ENCODE assay signal across 15 cellular contexts in the genomic region with DNA sequence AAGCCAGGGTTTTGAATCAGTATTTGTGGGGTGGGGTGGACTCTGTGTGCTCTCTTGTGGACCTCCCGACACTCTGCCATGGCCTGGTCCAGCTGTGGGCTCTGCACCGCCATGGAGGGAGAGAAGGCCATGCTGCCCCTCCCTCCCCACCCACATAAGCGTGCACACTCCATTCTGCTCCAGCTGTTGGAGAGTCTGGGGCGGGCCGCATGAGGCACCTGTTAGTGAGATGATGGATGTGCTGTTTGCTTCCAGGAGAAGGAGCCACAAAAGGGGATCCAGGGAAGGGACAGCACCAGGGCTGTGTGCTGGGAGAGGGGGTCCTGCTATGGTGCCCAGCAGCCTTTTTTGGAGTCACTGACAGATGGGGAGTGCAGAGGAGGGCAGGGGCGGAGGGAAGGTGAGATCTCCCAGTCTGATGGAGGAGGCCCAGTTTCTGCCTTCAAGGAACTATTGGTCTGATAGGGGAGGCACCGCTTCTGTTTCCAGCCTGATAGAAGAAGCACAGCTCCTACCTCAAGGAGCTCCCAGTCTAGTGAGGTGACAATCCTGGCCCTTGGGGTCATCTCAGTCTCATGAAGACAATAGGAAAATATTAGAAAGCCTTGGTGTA.
DNase-seq lines count a peak whose midpoint lies in the region; TF ChIP-seq lines count a peak whose summit lies in the region.
"Had no signal": no experiment of that assay in that cellular context is flagged by ENCODE, and none has a peak within 500 bp of the region (broad histone marks: within the 10 kb centered on the region; RNA-seq: fewer than 3 reads in every experiment).

No MANE protein-coding gene starts in this region.

- WGBS in neuronal stem cell (ENCODE audit: extremely low coverage in 2 of 2, insufficient read length in 2 of 2, insufficient replicate concordance in 1 of 2), 2 donors, result no CpG with 5 or more reads among the region's 7 CpGs

- no peak overlapping the region for H3K23ac ChIP-seq in neuronal stem cell (ENCODE audit: low read depth, low read length, poor library complexity)

- H4K91ac ChIP-seq in neuronal stem cell (ENCODE audit: low read depth, low read length, poor library complexity), result no peak overlapping the region

- no peak overlapping the region for H3K4ac ChIP-seq in neuronal stem cell (ENCODE audit: low read length)

- H3K79me1 ChIP-seq in neuronal stem cell (ENCODE audit: low read depth, low read length), result peaks cover 2% of the 10 kb centered on the region

- H3K27me3 ChIP-seq in SJCRH30, result peaks cover 25% of the 10 kb centered on the region
- H3K27me3 ChIP-seq in neuronal stem cell (ENCODE audit: control insufficient read depth in 3 of 3, insufficient read depth in 3 of 3, low read depth in 1 of 3, low read length in 3 of 3), result peaks cover 0 to 14% (median 2%) of the 10 kb centered on the region in 3 experiments
- peaks cover 0 to 55% of the 10 kb centered on the region in 2 donors for H3K27me3 ChIP-seq in tibial artery
- H3K27me3 ChIP-seq: BLaER1 had no signal

- no peak overlapping the region for H3K27ac ChIP-seq in SJCRH30
- no peak overlapping the region for H3K27ac ChIP-seq in neuronal stem cell (replicated peaks; ENCODE audit: low read length)
- no peak overlapping the region for H3K27ac ChIP-seq in tibial artery
- H3K27ac ChIP-seq: BLaER1, C4-2B had no signal

- H3K9ac ChIP-seq in neuronal stem cell (ENCODE audit: low read depth, low read length, poor library complexity), result no peak overlapping the region
- H3K9ac ChIP-seq: BLaER1 had no signal

- no peak overlapping the region for H3K14ac ChIP-seq in neuronal stem cell (ENCODE audit: low read length)

- no peak overlapping the region for H2BK15ac ChIP-seq in neuronal stem cell (ENCODE audit: low read length)

- H3K4me3 ChIP-seq in SJCRH30 (no peak overlapping the region), neuronal stem cell (ENCODE audit: low read length in 2 of 2) (no peak overlapping the region), tibial artery (no peak overlapping the region)
- H3K4me3 ChIP-seq: BLaER1, GM23338 had no signal

- peak overlapping the region; percentile 89 for H2BK120ac ChIP-seq in neuronal stem cell (ENCODE audit: low read depth, low read length)

- no peak overlapping the region for H3K4me2 ChIP-seq in neuronal stem cell (ENCODE audit: insufficient read depth, low read length, poor library complexity, severe bottlenecking)
- H3K4me2 ChIP-seq: BLaER1, GM23338 had no signal

- H3K4me1 ChIP-seq in SJCRH30 (no peaks in the 10 kb centered on the region), neuronal stem cell (ENCODE audit: control insufficient read depth in 2 of 2, insufficient read depth in 1 of 2, low read depth in 1 of 2, low read length in 2 of 2) (peaks cover 0 to under 1% of the 10 kb centered on the region in 2 donors), tibial artery (no peaks in the 10 kb centered on the region)
- H3K4me1 ChIP-seq: Caco-2 had no signal

- H2AFZ ChIP-seq in neuronal stem cell (ENCODE audit: low read length), result no peak overlapping the region
- H2AFZ ChIP-seq: GM23338 had no signal

- H2BK12ac ChIP-seq in neuronal stem cell (ENCODE audit: low read length), result no peak overlapping the region

- H2BK5ac ChIP-seq in neuronal stem cell (ENCODE audit: low read length), result no peak overlapping the region

- H3K18ac ChIP-seq in neuronal stem cell (ENCODE audit: low read length), result no peak overlapping the region

- DNase-seq in LHCN-M2 (ENCODE audit: low read depth) (peak; percentile 41), SJCRH30 (peak; percentile 31 to 59), neuronal stem cell (ENCODE audit: low spot score) (no peak), tibial artery (no peak), AG08395 (ENCODE audit: low spot score) (no peak)
- no peak for DNase-seq in activated effector memory CD4-positive, alpha-beta T cell treated with anti-CD3 and anti-CD28 coated beads, Interleukin-2, amount 50 U/mL, for 16 hours
- DNase-seq: Caco-2; CD4-positive, CD25-positive, alpha-beta regulatory T cell; CD8-positive, alpha-beta T cell; DMS153; DND-41; H9 had no signal

- H4K8ac ChIP-seq in neuronal stem cell (ENCODE audit: low read depth, low read length), result no peak overlapping the region

- intact Hi-C loops in tibial artery (cut with DNase I; ENCODE audit: low total_unique reads), result no loop called here

- TF ChIP-seq CTCF in tibial artery (IDR thresholded peaks at IDR 0.05), result no peak

- H2AK5ac ChIP-seq in neuronal stem cell (ENCODE audit: low read depth, low read length), result peak overlapping the region; percentile 40

- H3K9me3 ChIP-seq in SJCRH30 (replicated peaks) (no peaks in the 10 kb centered on the region), neuronal stem cell (replicated peaks in 1 of 2; ENCODE audit: control insufficient read depth in 2 of 2, insufficient read depth in 1 of 2, low read depth in 1 of 2, low read length in 2 of 2) (no peaks in the 10 kb centered on the region), tibial artery (no peaks in the 10 kb centered on the region)
- H3K9me3 ChIP-seq: BLaER1, Caco-2 had no signal

- H3K36me3 ChIP-seq in SJCRH30 (no peaks in the 10 kb centered on the region), neuronal stem cell (replicated peaks in 1 of 2; ENCODE audit: control insufficient read depth in 2 of 2, insufficient read depth in 2 of 2, low read length in 2 of 2) (no peaks in the 10 kb centered on the region), tibial artery (no peaks in the 10 kb centered on the region)
- H3K36me3 ChIP-seq: BLaER1 had no signal

Comparison
In these comparisons a context has a peak if more than half of its experiments do, and no peak if none do; other contexts are left out.
1. DNase-seq: peak in LHCN-M2 (single experiment) and SJCRH30 (2 of 2); none in neuronal stem cell (single experiment), tibial artery (0 of 2), AG08395 (single experiment) and activated effector memory CD4-positive, alpha-beta T cell treated with anti-CD3 and anti-CD28 coated beads, Interleukin-2, amount 50 U/mL, for 16 hours (single experiment).